In genomic region chr16:67936124-67936875, GRCh38 we compare ENCODE assay signal across 8 cellular contexts. TPM values are rescaled to one million over a fixed set of nuclear protein-coding genes. Genes with fewer than 3 reads are reported as not detected.
A peak's percentile ranks its signal among the peaks of the same experiment; 100 is the strongest.
DNase-seq lines count a peak whose midpoint lies in the region; ATAC-seq and TF ChIP-seq lines count a peak whose summit lies in the region.

TSS of gene PSMB10 (minus strand) at chr16:67936850. CDS start at chr16:67936749, 101 bp downstream.

- 0 to 1% methylated on average over 54 of the region's 54 CpGs for WGBS in aorta, 2 donors

- H3K36me3 Mint-ChIP-seq in activated naive CD4-positive, alpha-beta T cell treated with anti-CD3 and anti-CD28 coated beads, Interleukin-2, amount 10 ng/mL, durations not matched to agents 7 days and 5 days: peaks cover 39% of the 10 kb centered on the region

- no peaks in the 10 kb centered on the region for H3K27me3 ChIP-seq in NT2/D1 (ENCODE audit: insufficient read depth, insufficient read length)
- H3K27me3 ChIP-seq in neutrophil: no peaks in the 10 kb centered on the region
- H3K27me3 ChIP-seq in aorta (ENCODE audit: control insufficient read depth in 1 of 2, insufficient read depth in 2 of 2, low read length in 1 of 2): no peaks in the 10 kb centered on the region

- intact Hi-C loops in aorta (cut with DNase I): no loop called here

- H3K27ac ChIP-seq in neutrophil: peak within 1 kb of the TSS; percentile 95
- H3K27ac ChIP-seq in aorta (ENCODE audit: low read depth in 1 of 2, low read length in 2 of 2): peak within 1 kb of the TSS; percentile 18 to 65

- no peak for TF ChIP-seq CTCF in neutrophil (IDR thresholded peaks at IDR 0.05)

- H3K4me3 ChIP-seq in NT2/D1 (ENCODE audit: insufficient read length, low read depth) (peak within 1 kb of the TSS; percentile 95), neutrophil (ENCODE audit: low read depth in 1 of 2, low read length in 1 of 2) (peak within 1 kb of the TSS; percentile 89 to 94), aorta (ENCODE audit: low read length in 2 of 2) (peak within 1 kb of the TSS; percentile 46 to 58)

- H3K27me3 Mint-ChIP-seq in activated naive CD4-positive, alpha-beta T cell treated with anti-CD3 and anti-CD28 coated beads, Interleukin-2, amount 10 ng/mL, durations not matched to agents 7 days and 5 days: no peaks in the 10 kb centered on the region

- peak; percentile 57 for DNase-seq in Caki2 (ENCODE audit: low read depth)
- no peak for DNase-seq in NT2/D1 (ENCODE audit: low read depth, low spot score)
- DNase-seq in activated naive CD4-positive, alpha-beta T cell treated with anti-CD3 and anti-CD28 coated beads, Interleukin-2, amount 10 ng/mL, durations not matched to agents 7 days and 5 days: no peak
- peak; percentile 77 for DNase-seq in germinal center (ENCODE audit: low spot score)
- DNase-seq in aorta: peak; percentile 83 to 85

- H3K9ac ChIP-seq in NT2/D1 (ENCODE audit: insufficient read length, low read depth): peak within 1 kb of the TSS; percentile 89

- peaks cover 15% of the 10 kb centered on the region for H3K4me1 ChIP-seq in NT2/D1 (ENCODE audit: insufficient read depth, insufficient read length)
- peaks cover 24 to 34% of the 10 kb centered on the region in 2 experiments for H3K4me1 ChIP-seq in neutrophil (ENCODE audit: control insufficient read depth in 1 of 2, insufficient read depth in 1 of 2, low read depth in 1 of 2, low read length in 1 of 2)
- no peaks in the 10 kb centered on the region for H3K4me1 ChIP-seq in aorta (ENCODE audit: control insufficient read depth in 1 of 2, insufficient read depth in 2 of 2, low read length in 2 of 2)

- peak within 1 kb of the TSS; percentile 95 for H3K27ac Mint-ChIP-seq in activated naive CD4-positive, alpha-beta T cell treated with anti-CD3 and anti-CD28 coated beads, Interleukin-2, amount 10 ng/mL, durations not matched to agents 7 days and 5 days

- ATAC-seq in GM21381 (IDR thresholded peaks at IDR 0.05; ENCODE audit: unreplicated experiment) (peak; percentile 3), aorta (ENCODE audit: low FRiP score) (peak; percentile 51), HG02973 (IDR thresholded peaks at IDR 0.05; ENCODE audit: unreplicated experiment) (no peak)

- H3K9me3 Mint-ChIP-seq in activated naive CD4-positive, alpha-beta T cell treated with anti-CD3 and anti-CD28 coated beads, Interleukin-2, amount 10 ng/mL, durations not matched to agents 7 days and 5 days: no peaks in the 10 kb centered on the region

- peak within 1 kb of the TSS; percentile 98 for H3K4me3 Mint-ChIP-seq in activated naive CD4-positive, alpha-beta T cell treated with anti-CD3 and anti-CD28 coated beads, Interleukin-2, amount 10 ng/mL, durations not matched to agents 7 days and 5 days

- CTCF ChIA-PET in activated naive CD4-positive, alpha-beta T cell treated with anti-CD3 and anti-CD28 coated beads, Interleukin-2, amount 10 ng/mL, durations not matched to agents 7 days and 5 days (lab: Charles Lee): interaction anchor here (0.6 to 2.7 kb wide), 11 partner anchors 10 to 865 kb away, joined by 3 to 11 read pairs (median 3); partner anchors contain the start of genes DDX28, DUS2 and NRN1L

- H3K36me3 ChIP-seq in NT2/D1 (ENCODE audit: insufficient read depth, insufficient read length, low read length): peaks cover 48% of the 10 kb centered on the region
- H3K36me3 ChIP-seq in neutrophil: peaks cover 39% of the 10 kb centered on the region
- peaks cover 0 to 2% of the 10 kb centered on the region in 2 donors for H3K36me3 ChIP-seq in aorta (ENCODE audit: control insufficient read depth in 1 of 2, insufficient read depth in 2 of 2, low read length in 1 of 2)

- H3K9me3 ChIP-seq in NT2/D1 (ENCODE audit: insufficient read depth, low read length): no peaks in the 10 kb centered on the region
- no peaks in the 10 kb centered on the region for H3K9me3 ChIP-seq in neutrophil
- no peaks in the 10 kb centered on the region for H3K9me3 ChIP-seq in aorta (ENCODE audit: control insufficient read depth, low read length)

- peaks cover 53% of the 10 kb centered on the region for H3K4me1 Mint-ChIP-seq in activated naive CD4-positive, alpha-beta T cell treated with anti-CD3 and anti-CD28 coated beads, Interleukin-2, amount 10 ng/mL, durations not matched to agents 7 days and 5 days

- in situ Hi-C loops in Caki2 (cut with HindIII; ENCODE audit: low pct_unique_long_range_greater_than_20kb, low sequenced_read_pairs): no loop called here

RNA-seq across cellular contexts. Expression of gene PSMB10, which starts in this region (rescaled TPM):
- total RNA-seq in Caki2 (2014; rRNA removed; shearing (Covaris generic); ENCODE audit: low replicate concordance): 28.8 and 62.9 TPM in 2 replicates
- 10 to 100 TPM; 27.7 to 39.1 TPM for total RNA-seq in aorta
- 10 to 100 TPM; 52.3 to 84.3 TPM for polyA plus RNA-seq in aorta

Comparison
In these comparisons a context has a peak if more than half of its experiments do, and no peak if none do; other contexts are left out.
1. DNase-seq: peak in Caki2 (single experiment), germinal center (single experiment) and aorta (2 of 2); none in NT2/D1 (single experiment) and activated naive CD4-positive, alpha-beta T cell treated with anti-CD3 and anti-CD28 coated beads, Interleukin-2, amount 10 ng/mL, durations not matched to agents 7 days and 5 days (single experiment).
2. Peak in every context shown above with its lines, with median percentiles within 50 percentile points of each other: H3K4me3 ChIP-seq.